1 cellular context compared by ENCODE assay signal in genomic region chr17:50707296-50708049, GRCh38.
TF ChIP-seq lines count a peak whose summit lies in the region.

Gene ANKRD40, minus strand, starts transcription at chr17:50707914. Its CDS starts 260 bp downstream, at chr17:50707654.

TF ChIP-seq in K562, 482 proteins besides CTCF, POLR2A, EP300 and RAD21 (continued from another document and continues in another):
- TF ChIP-seq ATF6 (CRISPR knock-in tag; IDR thresholded peaks at IDR 0.05) (no peak), U2AF1 (optimal IDR thresholded peaks at IDR 0.05; ENCODE audit: low read depth, low read length) (no peak), YBX1 (IDR thresholded peaks at IDR 0.05) (no peak), NFE2L1 (tag; IDR thresholded peaks at IDR 0.05; ENCODE audit: borderline replicate concordance, low read depth) (no peak), RFX7 (CRISPR knock-in tag; IDR thresholded peaks at IDR 0.05) (no peak), CXXC5 (CRISPR knock-in tag; IDR thresholded peaks at IDR 0.05) (peak; percentile 86), TEAD2 (tag; IDR thresholded peaks at IDR 0.05) (no peak), SLC30A9 (CRISPR knock-in tag; IDR thresholded peaks at IDR 0.05) (no peak), MIER1 (IDR thresholded peaks at IDR 0.05; ENCODE audit: low read depth) (no peak), ADNP (tag; IDR thresholded peaks at IDR 0.05) (no peak), NKRF (IDR thresholded peaks at IDR 0.05; ENCODE audit: borderline replicate concordance) (peak; percentile 68; the same call in 1 of the 2 replicates), ZNF316 (IDR thresholded peaks at IDR 0.05) (no peak), HMG20A (CRISPR knock-in tag; conservative IDR thresholded peaks at IDR 0.05) (no peak), CBX8 (IDR thresholded peaks at IDR 0.05; ENCODE audit: borderline replicate concordance, extremely low read depth, low read depth, low read length, poor library complexity, severe bottlenecking) (no peak), ZNF274 (IDR thresholded peaks at IDR 0.05; ENCODE audit: borderline replicate concordance, low read depth, low read length) (no peak; the same call in 1 of the 2 replicates), ESRRB (CRISPR knock-in tag; IDR thresholded peaks at IDR 0.05; ENCODE audit: borderline replicate concordance) (no peak), NFE2 (IDR thresholded peaks at IDR 0.05; ENCODE audit: low read depth) (peak; percentile 54), CEBPG (CRISPR knock-in tag; IDR thresholded peaks at IDR 0.05) (peak; percentile 76), CEBPG (tag; conservative IDR thresholded peaks at IDR 0.05 in 1 of 2, IDR thresholded peaks at IDR 0.05 in 1 of 2) (peak; percentile 32 to 69; a peak in 2 of 4 replicates), SMAD3 (CRISPR knock-in tag; conservative IDR thresholded peaks at IDR 0.05) (no peak), HDAC1 (IDR thresholded peaks at IDR 0.05) (peak in 1 of 2 experiments; percentile 79; a peak in 2 of 4 replicates), SAFB2 (IDR thresholded peaks at IDR 0.05; ENCODE audit: borderline replicate concordance, low read depth, low read length, severe bottlenecking) (no peak), SAP30 (IDR thresholded peaks at IDR 0.05; ENCODE audit: borderline replicate concordance, insufficient read depth, low read depth, low read length, poor library complexity, severe bottlenecking) (peak; percentile 49), NUFIP1 (IDR thresholded peaks at IDR 0.05; ENCODE audit: partially characterized antibody) (peak; percentile 67), ZNF232 (CRISPR knock-in tag; IDR thresholded peaks at IDR 0.05) (0 out of 2 replicates have a peak, but pooled peaks have one; percentile 52), TFAM (CRISPR knock-in tag; conservative IDR thresholded peaks at IDR 0.05) (no peak), ZEB2 (IDR thresholded peaks at IDR 0.05) (peak; percentile 89), ZFP36 (IDR thresholded peaks at IDR 0.05; ENCODE audit: low read depth, low read length, partially characterized antibody) (peak; percentile 5), ZNF263 (CRISPR knock-in tag; IDR thresholded peaks at IDR 0.05; ENCODE audit: borderline replicate concordance) (no peak), SETDB1 (IDR thresholded peaks at IDR 0.05; ENCODE audit: low read length) (no peak), ZNF398 (CRISPR knock-in tag; IDR thresholded peaks at IDR 0.05) (no peak), NFATC3 (IDR thresholded peaks at IDR 0.05) (no peak), ZNF644 (tag; IDR thresholded peaks at IDR 0.05; ENCODE audit: low read depth) (peak; percentile 77; the same call in 1 of the 2 replicates), HBP1 (CRISPR knock-in tag; IDR thresholded peaks at IDR 0.05) (0 out of 2 replicates have a peak, but pooled peaks have one; percentile 37), MAFG (tag; conservative IDR thresholded peaks at IDR 0.05) (0 out of 2 replicates have a peak, but pooled peaks have one; percentile 4), RHOXF2B (CRISPR knock-in tag; conservative IDR thresholded peaks at IDR 0.05) (no peak), ETV5 (CRISPR knock-in tag; IDR thresholded peaks at IDR 0.05; ENCODE audit: low read depth) (no peak), HNRNPLL (IDR thresholded peaks at IDR 0.05; ENCODE audit: low read depth, low read length, poor library complexity, severe bottlenecking) (no peak), POLR2AphosphoS2 (IDR thresholded peaks at IDR 0.05; ENCODE audit: low read length) (no peak), ZNF143 (CRISPR knock-in tag; IDR thresholded peaks at IDR 0.05) (no peak), MTA1 (IDR thresholded peaks at IDR 0.05; ENCODE audit: borderline replicate concordance) (no peak), NRF1 (conservative IDR thresholded peaks at IDR 0.05 in 1 of 2, IDR thresholded peaks at IDR 0.05 in 1 of 2) (peak; percentile 40 to 45; a peak in 2 of 4 replicates), CREB3L1 (IDR thresholded peaks at IDR 0.05; ENCODE audit: borderline replicate concordance, low read depth) (no peak), FOXK2 (conservative IDR thresholded peaks at IDR 0.05 in 1 of 2, IDR thresholded peaks at IDR 0.05 in 1 of 2; ENCODE audit: low read depth in 2 of 2) (peak; percentile 91 to 94), NONO (IDR thresholded peaks at IDR 0.05; ENCODE audit: low read depth in 2 of 2, low read length in 1 of 2) (peak; percentile 23 to 90; a peak in 3 of 4 replicates)
- TF ChIP-seq, protein P1, sequence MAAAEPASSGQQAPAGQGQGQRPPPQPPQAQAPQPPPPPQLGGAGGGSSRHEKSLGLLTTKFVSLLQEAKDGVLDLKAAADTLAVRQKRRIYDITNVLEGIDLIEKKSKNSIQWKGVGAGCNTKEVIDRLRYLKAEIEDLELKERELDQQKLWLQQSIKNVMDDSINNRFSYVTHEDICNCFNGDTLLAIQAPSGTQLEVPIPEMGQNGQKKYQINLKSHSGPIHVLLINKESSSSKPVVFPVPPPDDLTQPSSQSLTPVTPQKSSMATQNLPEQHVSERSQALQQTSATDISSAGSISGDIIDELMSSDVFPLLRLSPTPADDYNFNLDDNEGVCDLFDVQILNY (CRISPR knock-in tag; IDR thresholded peaks at IDR 0.05), result no peak
- TF ChIP-seq, protein P2, sequence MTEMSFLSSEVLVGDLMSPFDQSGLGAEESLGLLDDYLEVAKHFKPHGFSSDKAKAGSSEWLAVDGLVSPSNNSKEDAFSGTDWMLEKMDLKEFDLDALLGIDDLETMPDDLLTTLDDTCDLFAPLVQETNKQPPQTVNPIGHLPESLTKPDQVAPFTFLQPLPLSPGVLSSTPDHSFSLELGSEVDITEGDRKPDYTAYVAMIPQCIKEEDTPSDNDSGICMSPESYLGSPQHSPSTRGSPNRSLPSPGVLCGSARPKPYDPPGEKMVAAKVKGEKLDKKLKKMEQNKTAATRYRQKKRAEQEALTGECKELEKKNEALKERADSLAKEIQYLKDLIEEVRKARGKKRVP (CRISPR knock-in tag; IDR thresholded peaks at IDR 0.05), result peak; percentile 56; the same call in 1 of the 2 replicates
- TF ChIP-seq, protein P3, sequence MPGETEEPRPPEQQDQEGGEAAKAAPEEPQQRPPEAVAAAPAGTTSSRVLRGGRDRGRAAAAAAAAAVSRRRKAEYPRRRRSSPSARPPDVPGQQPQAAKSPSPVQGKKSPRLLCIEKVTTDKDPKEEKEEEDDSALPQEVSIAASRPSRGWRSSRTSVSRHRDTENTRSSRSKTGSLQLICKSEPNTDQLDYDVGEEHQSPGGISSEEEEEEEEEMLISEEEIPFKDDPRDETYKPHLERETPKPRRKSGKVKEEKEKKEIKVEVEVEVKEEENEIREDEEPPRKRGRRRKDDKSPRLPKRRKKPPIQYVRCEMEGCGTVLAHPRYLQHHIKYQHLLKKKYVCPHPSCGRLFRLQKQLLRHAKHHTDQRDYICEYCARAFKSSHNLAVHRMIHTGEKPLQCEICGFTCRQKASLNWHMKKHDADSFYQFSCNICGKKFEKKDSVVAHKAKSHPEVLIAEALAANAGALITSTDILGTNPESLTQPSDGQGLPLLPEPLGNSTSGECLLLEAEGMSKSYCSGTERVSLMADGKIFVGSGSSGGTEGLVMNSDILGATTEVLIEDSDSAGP (CRISPR knock-in tag; IDR thresholded peaks at IDR 0.05), result no peak
- TF ChIP-seq, protein P4, sequence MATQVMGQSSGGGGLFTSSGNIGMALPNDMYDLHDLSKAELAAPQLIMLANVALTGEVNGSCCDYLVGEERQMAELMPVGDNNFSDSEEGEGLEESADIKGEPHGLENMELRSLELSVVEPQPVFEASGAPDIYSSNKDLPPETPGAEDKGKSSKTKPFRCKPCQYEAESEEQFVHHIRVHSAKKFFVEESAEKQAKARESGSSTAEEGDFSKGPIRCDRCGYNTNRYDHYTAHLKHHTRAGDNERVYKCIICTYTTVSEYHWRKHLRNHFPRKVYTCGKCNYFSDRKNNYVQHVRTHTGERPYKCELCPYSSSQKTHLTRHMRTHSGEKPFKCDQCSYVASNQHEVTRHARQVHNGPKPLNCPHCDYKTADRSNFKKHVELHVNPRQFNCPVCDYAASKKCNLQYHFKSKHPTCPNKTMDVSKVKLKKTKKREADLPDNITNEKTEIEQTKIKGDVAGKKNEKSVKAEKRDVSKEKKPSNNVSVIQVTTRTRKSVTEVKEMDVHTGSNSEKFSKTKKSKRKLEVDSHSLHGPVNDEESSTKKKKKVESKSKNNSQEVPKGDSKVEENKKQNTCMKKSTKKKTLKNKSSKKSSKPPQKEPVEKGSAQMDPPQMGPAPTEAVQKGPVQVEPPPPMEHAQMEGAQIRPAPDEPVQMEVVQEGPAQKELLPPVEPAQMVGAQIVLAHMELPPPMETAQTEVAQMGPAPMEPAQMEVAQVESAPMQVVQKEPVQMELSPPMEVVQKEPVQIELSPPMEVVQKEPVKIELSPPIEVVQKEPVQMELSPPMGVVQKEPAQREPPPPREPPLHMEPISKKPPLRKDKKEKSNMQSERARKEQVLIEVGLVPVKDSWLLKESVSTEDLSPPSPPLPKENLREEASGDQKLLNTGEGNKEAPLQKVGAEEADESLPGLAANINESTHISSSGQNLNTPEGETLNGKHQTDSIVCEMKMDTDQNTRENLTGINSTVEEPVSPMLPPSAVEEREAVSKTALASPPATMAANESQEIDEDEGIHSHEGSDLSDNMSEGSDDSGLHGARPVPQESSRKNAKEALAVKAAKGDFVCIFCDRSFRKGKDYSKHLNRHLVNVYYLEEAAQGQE (CRISPR knock-in tag; IDR thresholded peaks at IDR 0.05; ENCODE audit: low read depth), result no peak
- TF ChIP-seq, protein P5, sequence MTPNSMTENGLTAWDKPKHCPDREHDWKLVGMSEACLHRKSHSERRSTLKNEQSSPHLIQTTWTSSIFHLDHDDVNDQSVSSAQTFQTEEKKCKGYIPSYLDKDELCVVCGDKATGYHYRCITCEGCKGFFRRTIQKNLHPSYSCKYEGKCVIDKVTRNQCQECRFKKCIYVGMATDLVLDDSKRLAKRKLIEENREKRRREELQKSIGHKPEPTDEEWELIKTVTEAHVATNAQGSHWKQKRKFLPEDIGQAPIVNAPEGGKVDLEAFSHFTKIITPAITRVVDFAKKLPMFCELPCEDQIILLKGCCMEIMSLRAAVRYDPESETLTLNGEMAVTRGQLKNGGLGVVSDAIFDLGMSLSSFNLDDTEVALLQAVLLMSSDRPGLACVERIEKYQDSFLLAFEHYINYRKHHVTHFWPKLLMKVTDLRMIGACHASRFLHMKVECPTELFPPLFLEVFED (CRISPR knock-in tag; conservative IDR thresholded peaks at IDR 0.05), result 0 out of 2 replicates have a peak, but pooled peaks have one; percentile 34
